ENCODE assay signal across 28 cellular contexts in genomic region chr1:118921994-118922393, GRCh38.
"Had no signal": no experiment of that assay in that cellular context is flagged by ENCODE, and none has a peak within 500 bp of the region (broad histone marks: within the 10 kb centered on the region; RNA-seq: fewer than 3 reads in every experiment).

No MANE protein-coding gene starts in this region.

- H3K36me3 Mint-ChIP-seq: mesothelial cell of epicardium; natural killer cell treated with Interleukin-12 subunit alpha and Interleukin-12 subunit beta and Interleukin-15 and Interleukin-18, amount 100 ng/mL, for 72 hours; stimulated activated effector memory CD8-positive, alpha-beta T cell treated with anti-CD3 and anti-CD28 coated beads, Interleukin-12 subunit alpha, Interleukin-12 subunit beta, amount 100 ng/mL, for 72 hours had no signal

- H3K4me1 Mint-ChIP-seq: mesothelial cell of epicardium; stimulated activated effector memory CD8-positive, alpha-beta T cell treated with anti-CD3 and anti-CD28 coated beads, Interleukin-12 subunit alpha, Interleukin-12 subunit beta, amount 100 ng/mL, for 72 hours had no signal

- H3K27me3 ChIP-seq: esophagus muscularis mucosa, gastroesophageal sphincter, left lung, right atrium auricular region, sigmoid colon, stomach, thyroid gland, vagina had no signal

- H3K4me1 ChIP-seq: esophagus muscularis mucosa, foreskin keratinocyte, gastroesophageal sphincter, heart right ventricle, left lung, prostate gland, right atrium auricular region, sigmoid colon, stomach, thyroid gland, vagina had no signal

- H3K27ac Mint-ChIP-seq: mesothelial cell of epicardium; naive B cell; natural killer cell treated with Interleukin-12 subunit alpha and Interleukin-12 subunit beta and Interleukin-15 and Interleukin-18, amount 100 ng/mL, for 72 hours; stimulated activated effector memory CD8-positive, alpha-beta T cell treated with anti-CD3 and anti-CD28 coated beads, Interleukin-12 subunit alpha, Interleukin-12 subunit beta, amount 100 ng/mL, for 72 hours had no signal

- H3K27ac ChIP-seq: dorsolateral prefrontal cortex, epithelial cell of prostate, esophagus muscularis mucosa, foreskin keratinocyte, gastroesophageal sphincter, heart right ventricle, left lung, prostate gland, right atrium auricular region, sigmoid colon, stomach, thyroid gland, vagina had no signal

- H3K4me3 ChIP-seq: dorsolateral prefrontal cortex, esophagus muscularis mucosa, gastroesophageal sphincter, heart right ventricle, left lung, mucosa of descending colon, prostate gland, right atrium auricular region, sigmoid colon, stomach, thyroid gland, vagina had no signal

- DNase-seq: dorsolateral prefrontal cortex; effector CD4-positive, alpha-beta T cell; foreskin keratinocyte; heart right ventricle; hippocampal formation; left cardiac atrium; left lung; mesenchymal stem cell; mucosa of descending colon; naive B cell; nucleus accumbens; sigmoid colon; stimulated activated CD4-positive, alpha-beta T cell treated with anti-CD3 and anti-CD28 coated beads, Interleukin-2, amount 100 ng/mL, for 24 hours; stimulated activated CD4-positive, alpha-beta T cell treated with anti-CD3 and anti-CD28 coated beads, Interleukin-4, amount 100 ng/mL, for 24 hours; stimulated activated naive CD4-positive, alpha-beta T cell treated with Interleukin-2 at 50 U/mL for 16 hours; stomach; thyroid gland; trophoblast cell had no signal

- H3K4me3 Mint-ChIP-seq: mesothelial cell of epicardium; naive B cell; natural killer cell treated with Interleukin-12 subunit alpha and Interleukin-12 subunit beta and Interleukin-15 and Interleukin-18, amount 100 ng/mL, for 72 hours; stimulated activated effector memory CD8-positive, alpha-beta T cell treated with anti-CD3 and anti-CD28 coated beads, Interleukin-12 subunit alpha, Interleukin-12 subunit beta, amount 100 ng/mL, for 72 hours had no signal

- H3K9me3 Mint-ChIP-seq: mesothelial cell of epicardium had no signal

- H3K36me3 ChIP-seq: esophagus muscularis mucosa, gastroesophageal sphincter, heart right ventricle, left lung, prostate gland, right atrium auricular region, sigmoid colon, stomach, thyroid gland, vagina had no signal

- ATAC-seq: foreskin keratinocyte; gastroesophageal sphincter; heart right ventricle; left cardiac atrium; left lung; mucosa of descending colon; natural killer cell treated with Interleukin-12 subunit alpha and Interleukin-12 subunit beta and Interleukin-15 and Interleukin-18, amount 100 ng/mL, for 72 hours; stimulated activated effector memory CD8-positive, alpha-beta T cell treated with anti-CD3 and anti-CD28 coated beads, Interleukin-12 subunit alpha, Interleukin-12 subunit beta, amount 100 ng/mL, for 72 hours had no signal

- H3K9me3 ChIP-seq: esophagus muscularis mucosa, gastroesophageal sphincter, heart right ventricle, left lung, mucosa of descending colon, prostate gland, right atrium auricular region, sigmoid colon, stomach, thyroid gland, vagina had no signal

- FAIRE-seq: islet of Langerhans had no signal
